In genomic region chr1:113452921-113453770, GRCh38 we compare ENCODE assay signal across 10 cellular contexts.
DNase-seq lines count a peak whose midpoint lies in the region; ATAC-seq, FAIRE-seq and TF ChIP-seq lines count a peak whose summit lies in the region.
"Had no signal": no experiment of that assay in that cellular context is flagged by ENCODE, and none has a peak within 500 bp of the region (broad histone marks: within the 10 kb centered on the region; RNA-seq: fewer than 3 reads in every experiment).

No MANE protein-coding gene starts in this region.

- peak; percentile 29 for DNase-seq in activated naive CD4-positive, alpha-beta T cell treated with anti-CD3 and anti-CD28 coated beads, Interleukin-2, amount 10 ng/mL, durations not matched to agents 7 days and 5 days
- no peak for DNase-seq in activated naive CD4-positive, alpha-beta T cell (lab: John Stamatoyannopoulos, UW)
- DNase-seq in NCI-H1694 treated with DMSO at 0.1 percent for 48 hours (lab: John Stamatoyannopoulos, UW) = peak; percentile 64
- DNase-seq in astrocyte of the cerebellum (ENCODE audit: low read depth) = peak; percentile 26
- no peak for DNase-seq in activated T-cell treated with anti-CD3 and anti-CD28 coated beads, Interleukin-2, amount 50 U/mL, for 1 hour

- ATAC-seq in HG02763 (IDR thresholded peaks at IDR 0.05; ENCODE audit: unreplicated experiment) (no peak), HG03280 (IDR thresholded peaks at IDR 0.05; ENCODE audit: unreplicated experiment) (no peak)

- in situ Hi-C loops in astrocyte of the cerebellum (cut with HindIII; ENCODE audit: low sequenced_read_pairs) = no loop called here

- peaks cover 5% of the 10 kb centered on the region for H3K27me3 Mint-ChIP-seq in activated naive CD4-positive, alpha-beta T cell treated with anti-CD3 and anti-CD28 coated beads, Interleukin-2, amount 10 ng/mL, durations not matched to agents 7 days and 5 days

- no peaks in the 10 kb centered on the region for H3K9me3 Mint-ChIP-seq in activated naive CD4-positive, alpha-beta T cell treated with anti-CD3 and anti-CD28 coated beads, Interleukin-2, amount 10 ng/mL, durations not matched to agents 7 days and 5 days

- no peak overlapping the region for H3K4me3 Mint-ChIP-seq in activated naive CD4-positive, alpha-beta T cell treated with anti-CD3 and anti-CD28 coated beads, Interleukin-2, amount 10 ng/mL, durations not matched to agents 7 days and 5 days
- H3K4me3 Mint-ChIP-seq: activated naive CD8-positive, alpha-beta T cell had no signal

- H3K27ac Mint-ChIP-seq in activated naive CD4-positive, alpha-beta T cell treated with anti-CD3 and anti-CD28 coated beads, Interleukin-2, amount 10 ng/mL, durations not matched to agents 7 days and 5 days = no peak overlapping the region
- H3K27ac Mint-ChIP-seq: activated naive CD8-positive, alpha-beta T cell had no signal

- H3K36me3 Mint-ChIP-seq in activated naive CD4-positive, alpha-beta T cell treated with anti-CD3 and anti-CD28 coated beads, Interleukin-2, amount 10 ng/mL, durations not matched to agents 7 days and 5 days = no peaks in the 10 kb centered on the region

- H3K4me1 Mint-ChIP-seq in activated naive CD4-positive, alpha-beta T cell treated with anti-CD3 and anti-CD28 coated beads, Interleukin-2, amount 10 ng/mL, durations not matched to agents 7 days and 5 days = no peaks in the 10 kb centered on the region

- CTCF ChIA-PET in activated naive CD4-positive, alpha-beta T cell treated with anti-CD3 and anti-CD28 coated beads, Interleukin-2, amount 10 ng/mL, durations not matched to agents 7 days and 5 days (lab: Charles Lee) = interaction anchor here (1.5 to 2.0 kb wide), 2 partner anchors 313 to 317 kb away, joined by 3 to 12 read pairs; no protein-coding TSS in a partner anchor

- FAIRE-seq in islet of Langerhans (lab: Jason Lieb, UNC) = peak; percentile 38
- FAIRE-seq: GM18507 had no signal

- peak; percentile 64 for TF ChIP-seq CTCF in astrocyte of the cerebellum (IDR thresholded peaks at IDR 0.05; ENCODE audit: low read depth, low read length, missing control alignments)

- no peak overlapping the region for H3K4me3 ChIP-seq in astrocyte of the cerebellum (ENCODE audit: low read depth, low read length)

Comparison
In these comparisons a context has a peak if more than half of its experiments do, and no peak if none do; other contexts are left out.
1. DNase-seq: peak in activated naive CD4-positive, alpha-beta T cell treated with anti-CD3 and anti-CD28 coated beads, Interleukin-2, amount 10 ng/mL, durations not matched to agents 7 days and 5 days (single experiment), NCI-H1694 treated with DMSO at 0.1 percent for 48 hours (single experiment) and astrocyte of the cerebellum (single experiment); none in activated naive CD4-positive, alpha-beta T cell (0 of 4) and activated T-cell treated with anti-CD3 and anti-CD28 coated beads, Interleukin-2, amount 50 U/mL, for 1 hour (single experiment).